Comparison of ENCODE assay signal across 9 cellular contexts in genomic region chr12:73935817-73936216, GRCh38.
DNase-seq lines count a peak whose midpoint lies in the region; ATAC-seq, FAIRE-seq and TF ChIP-seq lines count a peak whose summit lies in the region.
"Had no signal": no experiment of that assay in that cellular context is flagged by ENCODE, and none has a peak within 500 bp of the region (broad histone marks: within the 10 kb centered on the region; RNA-seq: fewer than 3 reads in every experiment).

No MANE protein-coding gene starts in this region.

- no peaks in the 10 kb centered on the region for H3K4me1 ChIP-seq in SK-N-SH (ENCODE audit: control insufficient read depth in 1 of 2, insufficient read depth in 2 of 2, low read depth in 1 of 2, low read length in 1 of 2)
- no peaks in the 10 kb centered on the region for H3K4me1 ChIP-seq in H1 (replicated peaks in 1 of 4; ENCODE audit: control insufficient read depth in 3 of 4, insufficient read depth in 4 of 4, low read length in 3 of 4)

- H3K36me3 ChIP-seq in SK-N-SH (replicated peaks in 1 of 2; ENCODE audit: control insufficient read depth in 1 of 2, insufficient read depth in 2 of 2, low read length in 1 of 2): no peaks in the 10 kb centered on the region
- H3K36me3 ChIP-seq in H1 (ENCODE audit: control insufficient read depth in 2 of 4, insufficient read depth in 4 of 4, low read length in 3 of 4): no peaks in the 10 kb centered on the region

- no peaks in the 10 kb centered on the region for H3F3A ChIP-seq in SK-N-SH (replicated peaks; ENCODE audit: insufficient read depth)

- H4K8ac ChIP-seq in H1 (ENCODE audit: extremely low read depth, insufficient read depth, low read length): no peak overlapping the region

- H3K9me3 ChIP-seq in SK-N-SH (no peaks in the 10 kb centered on the region), H1 (ENCODE audit: insufficient read depth in 2 of 2, low read depth in 1 of 2, low read length in 1 of 2) (no peaks in the 10 kb centered on the region)

- H3K9ac ChIP-seq in SK-N-SH (no peak overlapping the region), H1 (replicated peaks in 1 of 4; ENCODE audit: extremely low read depth in 1 of 4, low read depth in 3 of 4, low read length in 3 of 4) (no peak overlapping the region)

- H3K27ac ChIP-seq in SK-N-SH (ENCODE audit: low read depth in 2 of 2, low read length in 1 of 2) (no peak overlapping the region), H1 (ENCODE audit: low read depth, low read length) (no peak overlapping the region)

- no peak overlapping the region for H2BK15ac ChIP-seq in H1 (ENCODE audit: low read length)

- H3K9me2 ChIP-seq in SK-N-SH: no peaks in the 10 kb centered on the region

- POLR2A ChIA-PET in SK-N-SH (lab: Yijun Ruan, JAX) (no interaction called here), H1 (lab: Charles Lee; ENCODE audit: partially characterized antibody) (no interaction called here)

- H3K18ac ChIP-seq in H1 (ENCODE audit: extremely low read depth, low read length): no peak overlapping the region

- ATAC-seq in SK-N-SH treated with all-trans-retinoic acid at 6 μM for 48 hours: no peak
- ATAC-seq in HG02970 (IDR thresholded peaks at IDR 0.05; ENCODE audit: low FRiP score, unreplicated experiment): no peak

- CTCF ChIA-PET in SK-N-SH (lab: Yijun Ruan, JAX): interaction anchor here (0.7 to 1.0 kb wide), 2 partner anchors 86 to 476 kb away, joined by 3 read pairs; no protein-coding TSS in a partner anchor
- CTCF ChIA-PET in H1 (lab: Charles Lee; ENCODE audit: partially characterized antibody): interaction anchor here (0.6 to 1.9 kb wide), 15 partner anchors 12 to 621 kb away, joined by 3 to 8 read pairs (median 4); no protein-coding TSS in a partner anchor

- H2BK120ac ChIP-seq in H1 (replicated peaks; ENCODE audit: low read depth, low read length): no peak overlapping the region

- H4K5ac ChIP-seq in H1 (ENCODE audit: insufficient read length, low read depth, low read length): no peak overlapping the region

- H3K27me3 ChIP-seq in SK-N-SH (ENCODE audit: insufficient read depth) (no peaks in the 10 kb centered on the region), H1 (replicated peaks in 1 of 4; ENCODE audit: control insufficient read depth in 3 of 4, extremely low read depth in 1 of 4, insufficient read depth in 3 of 4, low read length in 3 of 4) (no peaks in the 10 kb centered on the region)

- H4K91ac ChIP-seq in H1 (replicated peaks; ENCODE audit: insufficient read length, low read length): no peak overlapping the region

- 6% methylated on average over 1 of the region's 1 CpG for WGBS in SK-N-SH (ENCODE audit: low lambda C conversion rate)
- WGBS in H1 (ENCODE audit: extremely low coverage in 1 of 2, insufficient coverage in 1 of 2, insufficient read length in 1 of 2, insufficient replicate concordance in 2 of 2, low coverage in 1 of 2, low lambda C conversion rate in 2 of 2, missing lambda C conversion rate in 1 of 2), 2 experiments: 81% methylated on average over 1 of the region's 1 CpG; no CpG with 5 or more reads in 1 of the 2 experiments

- H4K20me1 ChIP-seq in SK-N-SH (ENCODE audit: insufficient read depth): no peaks in the 10 kb centered on the region
- H4K20me1 ChIP-seq in H1 (replicated peaks in 1 of 2; ENCODE audit: control insufficient read depth in 1 of 2, insufficient read depth in 2 of 2, low read length in 2 of 2): no peaks in the 10 kb centered on the region

- H3K79me1 ChIP-seq in H1 (ENCODE audit: low read depth, low read length): no peaks in the 10 kb centered on the region

- H2AK5ac ChIP-seq in H1 (ENCODE audit: low read depth, low read length): no peak overlapping the region

- H3K4me3 ChIP-seq in SK-N-SH (ENCODE audit: low read depth in 2 of 2, low read length in 1 of 2): no peak overlapping the region
- no peak overlapping the region for H3K4me3 ChIP-seq in H1 (ENCODE audit: extremely low read depth in 1 of 4, insufficient read depth in 2 of 4, low read depth in 3 of 4, low read length in 4 of 4)

- TF ChIP-seq EP300 in SK-N-SH (IDR thresholded peaks at IDR 0.05; ENCODE audit: borderline replicate concordance in 1 of 2, low read depth in 1 of 2, low read length in 1 of 2) (no peak), H1 (IDR thresholded peaks at IDR 0.05; ENCODE audit: borderline replicate concordance in 1 of 2, low read depth in 2 of 2, low read length in 2 of 2) (no peak)

- H2AFZ ChIP-seq in SK-N-SH (ENCODE audit: low read depth) (no peak overlapping the region), H1 (ENCODE audit: low read length) (no peak overlapping the region)

- no peaks in the 10 kb centered on the region for H3K79me2 ChIP-seq in SK-N-SH (ENCODE audit: insufficient read depth)
- H3K79me2 ChIP-seq in H1 (ENCODE audit: control insufficient read depth in 1 of 2, insufficient read depth in 2 of 2, low read length in 2 of 2): no peaks in the 10 kb centered on the region

- peak; percentile 13 for FAIRE-seq in H1 (lab: Jason Lieb, UNC)
- no peak for FAIRE-seq in urothelium cell line (lab: Jason Lieb, UNC)

- TF ChIP-seq RAD21 in SK-N-SH (IDR thresholded peaks at IDR 0.05; ENCODE audit: low read length): peak; percentile 30
- peak; percentile 65 to 68 for TF ChIP-seq RAD21 in H1 (IDR thresholded peaks at IDR 0.05 in 1 of 2, conservative IDR thresholded peaks at IDR 0.05 in 1 of 2; ENCODE audit: low read depth in 2 of 2, low read length in 2 of 2)

- H3K23me2 ChIP-seq in H1 (ENCODE audit: low read depth, low read length): no peaks in the 10 kb centered on the region

- H2BK20ac ChIP-seq in H1 (ENCODE audit: low read length): no peak overlapping the region

- H3K4me2 ChIP-seq in SK-N-SH (no peak overlapping the region), H1 (ENCODE audit: insufficient read depth in 1 of 2, low read depth in 2 of 2, low read length in 2 of 2) (no peak overlapping the region)

- TF ChIP-seq POLR2A in H1 (IDR thresholded peaks at IDR 0.05; ENCODE audit: control extremely low read depth in 1 of 2, low read depth in 2 of 2, low read length in 2 of 2): no peak

- no peak overlapping the region for H3K4ac ChIP-seq in H1 (replicated peaks; ENCODE audit: insufficient read length, low read depth, low read length)

- DNase-seq in SK-N-SH (no peak), NCI-H774 (lab: John Stamatoyannopoulos, UW) (peak; percentile 70), H1 (ENCODE audit: low read depth in 1 of 2, low spot score in 2 of 2) (peak in 1 of 2 experiments; percentile 2), urothelium cell line (ENCODE audit: low spot score) (peak; percentile 1), NCI-H226 (no peak), T-helper 9 cell (no peak)
- DNase-seq: activated CD4-positive, alpha-beta T cell treated with anti-CD3 and anti-CD28 coated beads for 4 hours had no signal

- no peak overlapping the region for H3K14ac ChIP-seq in H1 (ENCODE audit: insufficient read length)

- no peak overlapping the region for H2BK12ac ChIP-seq in H1 (ENCODE audit: low read depth, low read length)

- TF ChIP-seq CTCF in SK-N-SH (IDR thresholded peaks at IDR 0.05): peak; percentile 48
- peak in 2 of 3 experiments; percentile 24 to 38; a peak in 2 of 4 replicates for TF ChIP-seq CTCF in H1 (IDR thresholded peaks at IDR 0.05; ENCODE audit: control extremely low read depth in 1 of 3, insufficient read depth in 1 of 3, low read depth in 1 of 3, low read length in 3 of 3)

- no peak overlapping the region for H2BK5ac ChIP-seq in H1 (ENCODE audit: low read depth, low read length)

- no peak overlapping the region for H3K23ac ChIP-seq in H1 (ENCODE audit: insufficient read length)

- no peak overlapping the region for H3K56ac ChIP-seq in H1 (replicated peaks; ENCODE audit: insufficient read length, low read depth, low read length)

TF ChIP-seq in SK-N-SH, 30 proteins besides CTCF, POLR2A, EP300 and RAD21 (continues in another document):
- TF ChIP-seq CHD2 (IDR thresholded peaks at IDR 0.05; ENCODE audit: low read length, partially characterized antibody) (no peak), EZH2phosphoT487 (IDR thresholded peaks at IDR 0.05; ENCODE audit: borderline replicate concordance, low read depth) (no peak), USF2 (IDR thresholded peaks at IDR 0.05; ENCODE audit: borderline replicate concordance, low read depth, low read length) (no peak), POLR2AphosphoS5 (IDR thresholded peaks at IDR 0.05; ENCODE audit: low read depth, low read length) (no peak)

TF ChIP-seq in SK-N-SH treated with all-trans-retinoic acid at 6 μM for 48 hours, 23 proteins besides CTCF, POLR2A, EP300 and RAD21 (continues in another document):
- TF ChIP-seq CREB5 (CRISPR knock-in tag; IDR thresholded peaks at IDR 0.05; ENCODE audit: low read depth) (no peak), TCF4 (CRISPR knock-in tag; IDR thresholded peaks at IDR 0.05; ENCODE audit: borderline replicate concordance) (no peak), RARB (CRISPR knock-in tag; IDR thresholded peaks at IDR 0.05) (no peak), ZFP3 (CRISPR knock-in tag; IDR thresholded peaks at IDR 0.05) (no peak)

TF ChIP-seq in H1, 55 proteins besides CTCF, POLR2A, EP300 and RAD21:
- TF ChIP-seq TCF12 (IDR thresholded peaks at IDR 0.05; ENCODE audit: low read depth, low read length) (no peak), BACH1 (IDR thresholded peaks at IDR 0.05; ENCODE audit: low read length) (no peak), MAX (IDR thresholded peaks at IDR 0.05) (no peak)

Comparison
In these comparisons a context has a peak if more than half of its experiments do, and no peak if none do; other contexts are left out.
1. DNase-seq: peak in NCI-H774 (single experiment) and urothelium cell line (single experiment); none in SK-N-SH (single experiment), NCI-H226 (single experiment) and T-helper 9 cell (single experiment).
2. Of the 17 proteins assayed by ChIP-seq in both H1 and SK-N-SH: peak only in H1: none; only in SK-N-SH: none; in both: CTCF and RAD21; in neither: 15.